In the genomic region with DNA sequence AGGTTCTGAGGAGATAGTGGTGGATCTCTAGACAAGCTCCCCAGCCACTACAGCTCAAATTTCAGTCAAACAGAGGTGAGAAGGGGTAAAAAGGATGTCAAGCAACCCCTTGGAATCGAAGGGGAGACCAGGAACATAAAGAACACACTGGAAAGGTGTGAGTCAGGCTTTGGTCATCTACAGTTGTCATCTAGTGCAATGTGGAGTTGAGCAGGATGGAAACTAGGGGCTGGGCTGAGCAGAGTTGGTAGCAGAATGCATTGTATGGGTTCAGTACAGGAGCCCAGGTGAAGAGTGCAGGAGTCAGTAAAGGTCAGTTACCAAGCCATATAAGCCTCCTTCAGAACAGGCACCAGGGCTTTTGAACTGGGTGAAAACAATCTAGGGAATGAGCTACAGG, we compare ENCODE assay signal across 24 cellular contexts. TPM values are rescaled to one million over a fixed set of nuclear protein-coding genes. Genes with fewer than 3 reads are reported as not detected.
DNase-seq lines count a peak whose midpoint lies in the region; ATAC-seq, FAIRE-seq and TF ChIP-seq lines count a peak whose summit lies in the region.
"Had no signal": no experiment of that assay in that cellular context is flagged by ENCODE, and none has a peak within 500 bp of the region (broad histone marks: within the 10 kb centered on the region; RNA-seq: fewer than 3 reads in every experiment).

No MANE protein-coding gene starts in this region.

- H3K27ac ChIP-seq in astrocyte (ENCODE audit: low read depth, low read length) = no peak overlapping the region
- H3K27ac ChIP-seq: heart right ventricle, HL-60, testis, vagina had no signal

- no peak overlapping the region for H3K9ac ChIP-seq in astrocyte (ENCODE audit: low read length)

- H3K4me3 ChIP-seq in MG63 = no peak overlapping the region
- no peak overlapping the region for H3K4me3 ChIP-seq in astrocyte (ENCODE audit: insufficient read depth, low read depth, low read length)
- H3K4me3 ChIP-seq: heart right ventricle, testis, vagina had no signal

- intact Hi-C loops in posterior vena cava (cut with DNase I) = no loop called here

- no peaks in the 10 kb centered on the region for H3K27me3 Mint-ChIP-seq in astrocyte (ENCODE audit: low read depth, unreplicated experiment)
- H3K27me3 Mint-ChIP-seq: activated naive CD4-positive, alpha-beta T cell treated with anti-CD3 and anti-CD28 coated beads, Interleukin-2, amount 50 U/mL, for 24 hours; naive B cell; stimulated activated memory B cell treated with anti-CD40 and anti-IgM and Interleukin-4, amounts not matched to agents 10 μg/mL and 1 μg/mL and 100 μg/mL, for 72 hours had no signal

- peaks cover 21% of the 10 kb centered on the region for H3K4me1 ChIP-seq in astrocyte (ENCODE audit: insufficient read depth, low read length)
- H3K4me1 ChIP-seq: testis, vagina had no signal

- peak overlapping the region; percentile 43 for H3K4me2 ChIP-seq in astrocyte (ENCODE audit: low read length)

- no peak overlapping the region for H3K4me3 Mint-ChIP-seq in astrocyte (ENCODE audit: unreplicated experiment)
- H3K4me3 Mint-ChIP-seq: activated naive CD4-positive, alpha-beta T cell treated with anti-CD3 and anti-CD28 coated beads, Interleukin-2, amount 50 U/mL, for 24 hours; CD14-positive monocyte; naive B cell; stimulated activated memory B cell treated with anti-CD40 and anti-IgM and Interleukin-4, amounts not matched to agents 10 μg/mL and 1 μg/mL and 100 μg/mL, for 72 hours had no signal

- H3K9me3 ChIP-seq in MG63 = no peaks in the 10 kb centered on the region
- no peaks in the 10 kb centered on the region for H3K9me3 ChIP-seq in astrocyte (ENCODE audit: insufficient read depth, low read depth, low read length)
- H3K9me3 ChIP-seq: heart right ventricle, testis, vagina had no signal

- no peak for TF ChIP-seq CTCF in astrocyte (IDR thresholded peaks at IDR 0.05; ENCODE audit: insufficient read depth, low read depth, low read length)

- no peak overlapping the region for H2AFZ ChIP-seq in astrocyte (ENCODE audit: low read depth, low read length)

- ATAC-seq in activated CD4-positive, CD25-positive, alpha-beta regulatory T cell treated with anti-CD3 and anti-CD28 coated beads, Interleukin-2, amount 50 U/mL, for 24 hours = no peak
- ATAC-seq: heart right ventricle; left lobe of liver; stimulated activated memory B cell treated with anti-CD40 and anti-IgM and Interleukin-4, amounts not matched to agents 10 μg/mL and 1 μg/mL and 100 μg/mL, for 72 hours had no signal

- H3K27me3 ChIP-seq in MG63 = no peaks in the 10 kb centered on the region
- H3K27me3 ChIP-seq in astrocyte (ENCODE audit: insufficient read depth, low read length) = no peaks in the 10 kb centered on the region
- H3K27me3 ChIP-seq: heart right ventricle, testis, vagina had no signal

- no peaks in the 10 kb centered on the region for H3K79me2 ChIP-seq in astrocyte (ENCODE audit: insufficient read depth, low read length)

- H3K36me3 Mint-ChIP-seq in astrocyte (ENCODE audit: low read depth, unreplicated experiment) = no peaks in the 10 kb centered on the region
- H3K36me3 Mint-ChIP-seq: activated naive CD4-positive, alpha-beta T cell treated with anti-CD3 and anti-CD28 coated beads, Interleukin-2, amount 50 U/mL, for 24 hours; CD14-positive monocyte; stimulated activated memory B cell treated with anti-CD40 and anti-IgM and Interleukin-4, amounts not matched to agents 10 μg/mL and 1 μg/mL and 100 μg/mL, for 72 hours had no signal

- DNase-seq in Daoy (ENCODE audit: low read depth) (peak; percentile 77), MG63 (peak; percentile 25), astrocyte (ENCODE audit: low read depth) (peak; percentile 26), kidney tubule cell (ENCODE audit: low spot score) (peak; percentile 59), DMS153 (lab: John Stamatoyannopoulos, UW) (no peak), posterior vena cava (ENCODE audit: low spot score) (no peak), NK-92 (lab: John Stamatoyannopoulos, UW; ENCODE audit: unreplicated experiment) (no peak)
- DNase-seq: cerebellar nuclear complex; HCEC 1CT; heart right ventricle; naive B cell; NCI-H1105; NCI-H2081; NCI-H446; occipital lobe; stimulated activated CD4-positive, alpha-beta T cell treated with anti-CD3 and anti-CD28 coated beads, Interleukin-2, amount 100 ng/mL, for 48 hours; testis had no signal

- H3K27ac Mint-ChIP-seq in astrocyte (ENCODE audit: unreplicated experiment) = no peak overlapping the region
- H3K27ac Mint-ChIP-seq: activated naive CD4-positive, alpha-beta T cell treated with anti-CD3 and anti-CD28 coated beads, Interleukin-2, amount 50 U/mL, for 24 hours; stimulated activated memory B cell treated with anti-CD40 and anti-IgM and Interleukin-4, amounts not matched to agents 10 μg/mL and 1 μg/mL and 100 μg/mL, for 72 hours had no signal

- H4K20me1 ChIP-seq in astrocyte (ENCODE audit: insufficient read depth, low read length) = peaks cover 2% of the 10 kb centered on the region

- H3K4me1 Mint-ChIP-seq in astrocyte (ENCODE audit: low read depth, unreplicated experiment) = peaks cover 25% of the 10 kb centered on the region
- H3K4me1 Mint-ChIP-seq: activated naive CD4-positive, alpha-beta T cell treated with anti-CD3 and anti-CD28 coated beads, Interleukin-2, amount 50 U/mL, for 24 hours; stimulated activated memory B cell treated with anti-CD40 and anti-IgM and Interleukin-4, amounts not matched to agents 10 μg/mL and 1 μg/mL and 100 μg/mL, for 72 hours had no signal

- H3K9me3 Mint-ChIP-seq in astrocyte (ENCODE audit: unreplicated experiment) = peaks cover 2% of the 10 kb centered on the region
- H3K9me3 Mint-ChIP-seq: activated naive CD4-positive, alpha-beta T cell treated with anti-CD3 and anti-CD28 coated beads, Interleukin-2, amount 50 U/mL, for 24 hours; naive B cell had no signal

- FAIRE-seq in astrocyte (lab: Jason Lieb, UNC) = no peak

- H3K36me3 ChIP-seq in MG63 (no peaks in the 10 kb centered on the region), astrocyte (ENCODE audit: insufficient read depth, low read length) (no peaks in the 10 kb centered on the region)
- H3K36me3 ChIP-seq: heart right ventricle, vagina had no signal

RNA-seq across cellular contexts. Expression of gene VAV3, which starts 52.7 kb away (rescaled TPM):
- total RNA-seq in Daoy (2014; rRNA removed; shearing (Covaris generic)) = 2.4 and 3.8 TPM in 2 replicates
- 0.30 and 0.57 TPM in 2 replicates for total RNA-seq in MG63 (2014; rRNA removed; shearing (Covaris generic); ENCODE audit: low replicate concordance)
- total RNA-seq in astrocyte (1.9 and 2.6 TPM in 2 replicates), posterior vena cava (1 to 10 TPM; 7.3 to 7.9 TPM)

Comparison
In these comparisons a context has a peak if more than half of its experiments do, and no peak if none do; other contexts are left out.
1. DNase-seq: peak in Daoy (single experiment), MG63 (single experiment), astrocyte (single experiment) and kidney tubule cell (single experiment); none in DMS153 (single experiment), posterior vena cava (single experiment) and NK-92 (single experiment).